In genomic region chr7:100546868-100547800, GRCh38 we compare ENCODE assay signal across 8 cellular contexts. TPM values are rescaled to one million over a fixed set of nuclear protein-coding genes. Genes with fewer than 3 reads are reported as not detected.
DNase-seq lines count a peak whose midpoint lies in the region; ATAC-seq and TF ChIP-seq lines count a peak whose summit lies in the region.

No MANE protein-coding gene starts in this region.

- H3K9me3 ChIP-seq in heart left ventricle = no peaks in the 10 kb centered on the region
- H3K9me3 ChIP-seq in adipocyte (ENCODE audit: control insufficient read depth, low read length) = no peaks in the 10 kb centered on the region
- H3K9me3 ChIP-seq in mesenchymal stem cell (ENCODE audit: control insufficient read depth, low read length) = no peaks in the 10 kb centered on the region
- no peaks in the 10 kb centered on the region for H3K9me3 ChIP-seq in aorta (ENCODE audit: control insufficient read depth, low read length)

- intact Hi-C loops in heart left ventricle (cut with DNase I) (no loop called here), cardiac septum (cut with DNase I) (loop anchor here (5.0 kb wide), 1 partner anchor 65 kb away; the partner anchor contains the start of gene NYAP1), aorta (cut with DNase I) (no loop called here)

- H2AK5ac ChIP-seq in mesenchymal stem cell (ENCODE audit: low read length, severe bottlenecking) = peak overlapping the region; percentile 93

- no peak for TF ChIP-seq CTCF in heart left ventricle (IDR thresholded peaks at IDR 0.05)

- ATAC-seq in heart left ventricle (peak in 2 of 4 donors; percentile 4 to 8), aorta (ENCODE audit: low FRiP score) (no peak), GM21515 (IDR thresholded peaks at IDR 0.05; ENCODE audit: unreplicated experiment) (no peak), GM18520 (IDR thresholded peaks at IDR 0.05; ENCODE audit: unreplicated experiment) (no peak)

- TF ChIP-seq POLR2A in heart left ventricle (IDR thresholded peaks at IDR 0.05) = no peak

- peak overlapping the region; percentile 61 for H4K8ac ChIP-seq in mesenchymal stem cell (ENCODE audit: low read length)

- peaks cover 23% of the 10 kb centered on the region for H3K79me1 ChIP-seq in mesenchymal stem cell (replicated peaks; ENCODE audit: low read length, poor library complexity, severe bottlenecking)

- H3K27ac ChIP-seq in heart left ventricle (peak overlapping the region; percentile 77 to 92 (median 88)), mesenchymal stem cell (ENCODE audit: low read length, poor library complexity, severe bottlenecking) (peak overlapping the region; percentile 97), aorta (ENCODE audit: low read depth in 1 of 2, low read length in 2 of 2) (peak overlapping the region; percentile 96 to 100)

- no peak overlapping the region for H3K4me2 ChIP-seq in mesenchymal stem cell (ENCODE audit: low read length, poor library complexity, severe bottlenecking)

- peak overlapping the region; percentile 2 to 32 for H3K4ac ChIP-seq in mesenchymal stem cell (ENCODE audit: low read depth in 1 of 2, low read length in 2 of 2)

- peak overlapping the region; percentile 11 for H2BK120ac ChIP-seq in mesenchymal stem cell (ENCODE audit: low read depth, low read length)

- peak overlapping the region in 1 of 2 experiments; percentile 61 for H3K18ac ChIP-seq in mesenchymal stem cell (ENCODE audit: low read depth in 1 of 2, low read length in 2 of 2)

- H3K14ac ChIP-seq in mesenchymal stem cell (ENCODE audit: low read length in 2 of 2) = no peak overlapping the region

- H4K91ac ChIP-seq in mesenchymal stem cell (ENCODE audit: low read length) = no peak overlapping the region

- no peak overlapping the region for H2AFZ ChIP-seq in mesenchymal stem cell (ENCODE audit: low read depth, low read length)

- peak overlapping the region; percentile 38 for H2BK15ac ChIP-seq in mesenchymal stem cell (ENCODE audit: low read depth, poor library complexity, severe bottlenecking)

- 54 to 61% (median 60%) methylated on average over 10 of the region's 10 CpGs for WGBS in heart left ventricle, 4 donors
- WGBS in mesenchymal stem cell = 79% methylated on average over 9 of the region's 10 CpGs
- WGBS in aorta, 2 donors = 65 to 67% methylated on average over 10 of the region's 10 CpGs

- DNase-seq in heart left ventricle (no peak), cardiac septum (ENCODE audit: low spot score) (no peak), adipocyte (ENCODE audit: low read depth) (no peak), mesenchymal stem cell (no peak), aorta (no peak), NCI-H510A (lab: John Stamatoyannopoulos, UW) (no peak)

- no peak overlapping the region for H2BK5ac ChIP-seq in mesenchymal stem cell (ENCODE audit: low read depth, low read length, poor library complexity, severe bottlenecking)

- H3K36me3 ChIP-seq in heart left ventricle = peaks cover 0 to 32% (median 16%) of the 10 kb centered on the region in 9 donors
- H3K36me3 ChIP-seq in adipocyte (ENCODE audit: control insufficient read depth, insufficient read depth, low read length, severe bottlenecking) = peaks cover 12% of the 10 kb centered on the region
- H3K36me3 ChIP-seq in mesenchymal stem cell (ENCODE audit: control insufficient read depth in 1 of 2, insufficient read depth in 2 of 2, low read depth in 1 of 2, low read length in 2 of 2) = peaks cover 7 to 20% of the 10 kb centered on the region in 2 experiments
- no peaks in the 10 kb centered on the region for H3K36me3 ChIP-seq in aorta (ENCODE audit: control insufficient read depth in 1 of 2, insufficient read depth in 2 of 2, low read length in 1 of 2)

- H3K4me3 ChIP-seq in heart left ventricle (peak overlapping the region in 1 of 12 donors; percentile 12), adipocyte (ENCODE audit: low read length) (no peak overlapping the region), mesenchymal stem cell (ENCODE audit: insufficient read depth in 1 of 2, low read depth in 1 of 2, low read length in 2 of 2) (no peak overlapping the region), aorta (ENCODE audit: low read length in 2 of 2) (no peak overlapping the region)

- H3K23ac ChIP-seq in mesenchymal stem cell (ENCODE audit: low read length in 2 of 2) = no peak overlapping the region

- H3K4me1 ChIP-seq in heart left ventricle (peaks cover 10 to 84% (median 48%) of the 10 kb centered on the region in 12 donors), adipocyte (ENCODE audit: control insufficient read depth, insufficient read depth, low read length) (peaks cover 41% of the 10 kb centered on the region), mesenchymal stem cell (ENCODE audit: control insufficient read depth, insufficient read depth, low read depth, low read length) (peaks cover 8% of the 10 kb centered on the region), aorta (ENCODE audit: control insufficient read depth in 1 of 2, insufficient read depth in 2 of 2, low read length in 2 of 2) (peaks cover 16 to 17% of the 10 kb centered on the region in 2 donors)

- H3K27me3 ChIP-seq in heart left ventricle (no peaks in the 10 kb centered on the region), adipocyte (replicated peaks; ENCODE audit: control insufficient read depth, insufficient read depth, low read length) (no peaks in the 10 kb centered on the region), mesenchymal stem cell (ENCODE audit: control insufficient read depth in 1 of 2, insufficient read depth in 1 of 2, low read length in 2 of 2) (no peaks in the 10 kb centered on the region), aorta (ENCODE audit: control insufficient read depth in 1 of 2, insufficient read depth in 2 of 2, low read length in 1 of 2) (no peaks in the 10 kb centered on the region)

- peak overlapping the region; percentile 37 to 91 for H2BK12ac ChIP-seq in mesenchymal stem cell (ENCODE audit: low read length in 2 of 2)

- peak overlapping the region; percentile 65 for H3K9ac ChIP-seq in adipocyte (ENCODE audit: low read length)
- peak overlapping the region; percentile 73 for H3K9ac ChIP-seq in mesenchymal stem cell (ENCODE audit: low read length)

RNA-seq across cellular contexts. Expression of gene AGFG2, which starts 8.1 kb away (rescaled TPM):
- total RNA-seq in heart left ventricle (10 to 100 TPM; 24.1 to 36.9 (median 32.8) TPM), cardiac septum (28.6 TPM), aorta (10 to 100 TPM; 28.4 to 29.2 TPM)
- polyA plus RNA-seq in heart left ventricle (10 to 100 TPM; 12.5 to 30.8 TPM), aorta (10 to 100 TPM in 1 of 2 donors, 1 to 10 TPM in 1; 6.4 to 14.6 TPM)
- polyA plus RNA-seq in mesenchymal stem cell (2013, experiment 1 of 2) = 5.6 TPM
- 5.7 TPM for polyA plus RNA-seq in mesenchymal stem cell (2013, experiment 2 of 2)

RNA-seq across cellular contexts. Expression of gene SAP25, which starts 26.6 kb away (rescaled TPM):
- total RNA-seq in heart left ventricle = 1 to 10 TPM in 2 of 9 donors, under 1 TPM in 3, not detected in 4; 0.35 to 2.3 (median 0.72) TPM
- under 1 TPM; 0.30 to 0.65 TPM for polyA plus RNA-seq in heart left ventricle
- total RNA-seq in cardiac septum = not detected
- 1.9 TPM for polyA plus RNA-seq in mesenchymal stem cell (2013, experiment 1 of 2)
- 1.4 TPM for polyA plus RNA-seq in mesenchymal stem cell (2013, experiment 2 of 2)
- 1 to 10 TPM; 2.1 to 7.5 TPM for total RNA-seq in aorta
- polyA plus RNA-seq in aorta = 1 to 10 TPM in 1 of 2 donors, under 1 TPM in 1; 0.75 to 9.9 TPM

RNA-seq across cellular contexts. Expression of gene LRCH4, which starts 38.8 kb away (rescaled TPM):
- total RNA-seq in heart left ventricle = 10 to 100 TPM; 18.5 to 46.6 (median 29.2) TPM
- 10 to 100 TPM; 34.1 to 42.0 TPM for polyA plus RNA-seq in heart left ventricle
- total RNA-seq in cardiac septum = 25.8 TPM
- polyA plus RNA-seq in mesenchymal stem cell (2013, experiment 1 of 2) = 72.6 TPM
- 68.0 TPM for polyA plus RNA-seq in mesenchymal stem cell (2013, experiment 2 of 2)
- total RNA-seq in aorta = 10 to 100 TPM; 39.1 to 56.0 TPM
- polyA plus RNA-seq in aorta = 10 to 100 TPM; 26.3 to 68.2 TPM

RNA-seq across cellular contexts. Expression of gene FBXO24, which starts 39.0 kb away (rescaled TPM):
- under 1 TPM in 6 of 9 donors, not detected in 3; 0.11 to 0.75 (median 0.48) TPM for total RNA-seq in heart left ventricle
- under 1 TPM in 1 of 2 donors, not detected in 1; 0.14 TPM for polyA plus RNA-seq in heart left ventricle
- total RNA-seq in cardiac septum = 0.40 TPM
- 0.37 TPM for polyA plus RNA-seq in mesenchymal stem cell (2013, experiment 1 of 2)
- polyA plus RNA-seq in mesenchymal stem cell (2013, experiment 2 of 2) = 0.33 TPM
- under 1 TPM in 1 of 2 donors, not detected in 1; 0.81 TPM for total RNA-seq in aorta
- polyA plus RNA-seq in aorta = 1 to 10 TPM in 1 of 2 donors, not detected in 1; 1.2 TPM

RNA-seq across cellular contexts. Expression of gene PCOLCE, which starts 55.0 kb away (rescaled TPM):
- total RNA-seq in heart left ventricle = 10 to 100 TPM; 15.7 to 68.1 (median 28.3) TPM
- 10 to 100 TPM; 33.5 to 35.4 TPM for polyA plus RNA-seq in heart left ventricle
- total RNA-seq in cardiac septum = 39.5 TPM
- polyA plus RNA-seq in mesenchymal stem cell (2013, experiment 1 of 2) = 255 TPM
- 254 TPM for polyA plus RNA-seq in mesenchymal stem cell (2013, experiment 2 of 2)
- 100 to 1,000 TPM in 1 of 2 donors, 10 to 100 TPM in 1; 75.1 to 277 TPM for total RNA-seq in aorta
- polyA plus RNA-seq in aorta = 100 to 1,000 TPM in 1 of 2 donors, 10 to 100 TPM in 1; 34.3 to 341 TPM
